Comparison of ENCODE assay signal across 12 cellular contexts in genomic region chr1:78834201-78834741, GRCh38.
DNase-seq lines count a peak whose midpoint lies in the region; ATAC-seq and TF ChIP-seq lines count a peak whose summit lies in the region.
"Had no signal": no experiment of that assay in that cellular context is flagged by ENCODE, and none has a peak within 500 bp of the region (broad histone marks: within the 10 kb centered on the region; RNA-seq: fewer than 3 reads in every experiment).

No MANE protein-coding gene starts in this region.

- DNase-seq in epithelial cell of prostate (ENCODE audit: low read depth, low spot score) (no peak), Kasumi-1 (lab: John Stamatoyannopoulos, UW) (no peak), SHP77 (lab: John Stamatoyannopoulos, UW) (no peak), NCI-H526 treated with DMSO at 0.1 percent for 48 hours (lab: John Stamatoyannopoulos, UW) (no peak)
- DNase-seq: Caco-2, tibial artery had no signal

- TF ChIP-seq POLR2A in GM18505 (IDR thresholded peaks at IDR 0.05; ENCODE audit: borderline replicate concordance, extremely low read depth, insufficient read depth, insufficient read length), result no peak

- peak overlapping the region; percentile 94 for H3K27ac ChIP-seq in epithelial cell of prostate
- H3K27ac ChIP-seq: cardiac muscle cell, esophagus muscularis mucosa, tibial artery had no signal

- ATAC-seq in GM18505 (IDR thresholded peaks at IDR 0.05; ENCODE audit: unreplicated experiment) (peak; percentile 60), GM21390 (IDR thresholded peaks at IDR 0.05; ENCODE audit: unreplicated experiment) (peak; percentile 39), HG03095 (IDR thresholded peaks at IDR 0.05; ENCODE audit: unreplicated experiment) (peak; percentile 58), GM19035 (IDR thresholded peaks at IDR 0.05; ENCODE audit: unreplicated experiment) (no peak)
